1 cellular context compared by ENCODE assay signal in genomic region chr19:2151339-2152229, GRCh38.
TF ChIP-seq lines count a peak whose summit lies in the region.

Gene AP3D1, minus strand, starts transcription at chr19:2151566. Its CDS starts 232 bp downstream, at chr19:2151334.

TF ChIP-seq in K562, 482 proteins besides CTCF, POLR2A, EP300 and RAD21 (continued from another document and continues in another):
- TF ChIP-seq ZBTB34 (CRISPR knock-in tag; IDR thresholded peaks at IDR 0.05) = no peak
- no peak for TF ChIP-seq TFAM (CRISPR knock-in tag; conservative IDR thresholded peaks at IDR 0.05)
- 0 out of 2 replicates have a peak, but pooled peaks have one; percentile 54 for TF ChIP-seq MTA3 (IDR thresholded peaks at IDR 0.05; ENCODE audit: borderline replicate concordance)
- no peak for TF ChIP-seq MAFF (IDR thresholded peaks at IDR 0.05; ENCODE audit: low read length)
- TF ChIP-seq XRCC5 (IDR thresholded peaks at IDR 0.05; ENCODE audit: low read depth, low read length) = no peak
- TF ChIP-seq DIDO1 (tag; IDR thresholded peaks at IDR 0.05; ENCODE audit: low read depth) = no peak
- TF ChIP-seq CBFA2T2 (conservative IDR thresholded peaks at IDR 0.05) = 0 out of 2 replicates have a peak, but pooled peaks have one; percentile 4
- TF ChIP-seq BRD4 (IDR thresholded peaks at IDR 0.05) = no peak
- TF ChIP-seq GTF2E2 (tag; IDR thresholded peaks at IDR 0.05) = no peak
- TF ChIP-seq RBM34 (IDR thresholded peaks at IDR 0.05; ENCODE audit: borderline replicate concordance, insufficient read depth, low read length) = no peak
- TF ChIP-seq MCM5 (IDR thresholded peaks at IDR 0.05; ENCODE audit: low read depth) = no peak
- no peak for TF ChIP-seq ARHGAP35 (IDR thresholded peaks at IDR 0.05; ENCODE audit: partially characterized antibody)
- TF ChIP-seq RERE (CRISPR knock-in tag; IDR thresholded peaks at IDR 0.05; ENCODE audit: borderline replicate concordance) = no peak
- no peak for TF ChIP-seq POLR2AphosphoS2 (IDR thresholded peaks at IDR 0.05; ENCODE audit: low read length)
- TF ChIP-seq PML (IDR thresholded peaks at IDR 0.05; ENCODE audit: low read length) = no peak
- peak; percentile 79 for TF ChIP-seq RAD51 (IDR thresholded peaks at IDR 0.05; ENCODE audit: borderline replicate concordance, low read depth)
- TF ChIP-seq CTCFL (IDR thresholded peaks at IDR 0.05; ENCODE audit: borderline replicate concordance, insufficient read depth, low read depth, low read length, poor library complexity, severe bottlenecking) = no peak
- TF ChIP-seq ZBTB5 (IDR thresholded peaks at IDR 0.05) = no peak
- no peak for TF ChIP-seq RBM22 (IDR thresholded peaks at IDR 0.05; ENCODE audit: low read depth, low read length, poor library complexity, severe bottlenecking)
- TF ChIP-seq KAT8 (IDR thresholded peaks at IDR 0.05; ENCODE audit: low read depth) = no peak
- TF ChIP-seq HMGN3 (IDR thresholded peaks at IDR 0.05; ENCODE audit: borderline replicate concordance, extremely low read depth, insufficient read length, low read depth, low read length) = peak; percentile 38
- no peak for TF ChIP-seq RREB1 (CRISPR knock-in tag; IDR thresholded peaks at IDR 0.05)
- TF ChIP-seq EHMT2 (IDR thresholded peaks at IDR 0.05) = no peak
- TF ChIP-seq EZH2 (IDR thresholded peaks at IDR 0.05; ENCODE audit: borderline replicate concordance, low read depth, low read length) = no peak
- no peak for TF ChIP-seq E2F3 (CRISPR knock-in tag; IDR thresholded peaks at IDR 0.05)
- TF ChIP-seq ZSCAN29 (IDR thresholded peaks at IDR 0.05) = no peak
- no peak for TF ChIP-seq ZNF398 (CRISPR knock-in tag; IDR thresholded peaks at IDR 0.05)
- TF ChIP-seq SIN3A (IDR thresholded peaks at IDR 0.05; ENCODE audit: borderline replicate concordance in 2 of 2, control insufficient read depth in 1 of 2, low read depth in 2 of 2, low read length in 2 of 2) = peak; percentile 99 to 100
- peak; percentile 100 for TF ChIP-seq KLF13 (tag; IDR thresholded peaks at IDR 0.05; ENCODE audit: borderline replicate concordance, low read depth)
- no peak for TF ChIP-seq CREB3 (tag; conservative IDR thresholded peaks at IDR 0.05; ENCODE audit: low read depth)
- no peak for TF ChIP-seq MCM2 (IDR thresholded peaks at IDR 0.05; ENCODE audit: low read depth)
- peak; percentile 90 for TF ChIP-seq EGR1 (conservative IDR thresholded peaks at IDR 0.05)
- TF ChIP-seq ZBTB1 (CRISPR knock-in tag; IDR thresholded peaks at IDR 0.05; ENCODE audit: borderline replicate concordance, low read depth) = no peak
- TF ChIP-seq ZNF444 (CRISPR knock-in tag; IDR thresholded peaks at IDR 0.05) = no peak
- no peak for TF ChIP-seq TCF7 (IDR thresholded peaks at IDR 0.05; ENCODE audit: borderline replicate concordance)
- TF ChIP-seq ARID2 (IDR thresholded peaks at IDR 0.05) = no peak
- TF ChIP-seq ZNF511 (CRISPR knock-in tag; IDR thresholded peaks at IDR 0.05) = no peak
- no peak for TF ChIP-seq SMARCA4 (IDR thresholded peaks at IDR 0.05)
- TF ChIP-seq RCOR1 (IDR thresholded peaks at IDR 0.05; ENCODE audit: borderline replicate concordance in 1 of 2, low read depth in 2 of 2, low read length in 2 of 2) = no peak
- no peak for TF ChIP-seq ILK (tag; IDR thresholded peaks at IDR 0.05; ENCODE audit: borderline replicate concordance, low read depth)
- no peak for TF ChIP-seq NR2F6 (CRISPR knock-in tag; IDR thresholded peaks at IDR 0.05)
- no peak for TF ChIP-seq ZNF134 (CRISPR knock-in tag; conservative IDR thresholded peaks at IDR 0.05)
